ENCODE assay signal across 8 cellular contexts in genomic region chr17:40323731-40324650, GRCh38. TPM values are rescaled to one million over a fixed set of nuclear protein-coding genes. Genes with fewer than 3 reads are reported as not detected.
DNase-seq lines count a peak whose midpoint lies in the region; ATAC-seq, FAIRE-seq and TF ChIP-seq lines count a peak whose summit lies in the region.

No MANE protein-coding gene starts in this region.

- H3K27me3 Mint-ChIP-seq in natural killer cell treated with Interleukin-12 subunit alpha and Interleukin-12 subunit beta and Interleukin-15 and Interleukin-18, amount 100 ng/mL, for 72 hours: no peaks in the 10 kb centered on the region

- H3K4me3 ChIP-seq in GM12864 (ENCODE audit: low read depth, low read length): peak overlapping the region; percentile 82
- peak overlapping the region; percentile 40 for H3K4me3 ChIP-seq in SU-DHL-6 (ENCODE audit: insufficient read depth, low read length, poor library complexity, severe bottlenecking)
- H3K4me3 ChIP-seq in breast epithelium: peak overlapping the region in 1 of 3 donors; percentile 86

- intact Hi-C loops in breast epithelium (cut with DNase I; ENCODE audit: low total_unique reads): no loop called here

- peak overlapping the region; percentile 93 for H3K4me3 Mint-ChIP-seq in natural killer cell treated with Interleukin-12 subunit alpha and Interleukin-12 subunit beta and Interleukin-15 and Interleukin-18, amount 100 ng/mL, for 72 hours

- no peaks in the 10 kb centered on the region for H3K9me2 ChIP-seq in SU-DHL-6 (replicated peaks; ENCODE audit: insufficient read depth, low read length)

- H3K4me1 Mint-ChIP-seq in natural killer cell treated with Interleukin-12 subunit alpha and Interleukin-12 subunit beta and Interleukin-15 and Interleukin-18, amount 100 ng/mL, for 72 hours (ENCODE audit: low read depth in 2 of 2): peaks cover 80 to 94% of the 10 kb centered on the region in 2 donors

- H3K9me3 ChIP-seq in SU-DHL-6 (ENCODE audit: insufficient read depth, low read length): no peaks in the 10 kb centered on the region
- H3K9me3 ChIP-seq in breast epithelium: no peaks in the 10 kb centered on the region

- ATAC-seq in natural killer cell treated with Interleukin-12 subunit alpha and Interleukin-12 subunit beta and Interleukin-15 and Interleukin-18, amount 100 ng/mL, for 72 hours: peak; percentile 28 to 40
- ATAC-seq in GM18517 (IDR thresholded peaks at IDR 0.05; ENCODE audit: unreplicated experiment): no peak

- no peak for FAIRE-seq in HTR-8/SVneo (lab: Jason Lieb, UNC)

- no peak for TF ChIP-seq CTCF in GM12864 (IDR thresholded peaks at IDR 0.05; ENCODE audit: low read depth, low read length, missing control alignments)
- TF ChIP-seq CTCF in SU-DHL-6 (IDR thresholded peaks at IDR 0.05; ENCODE audit: insufficient read depth, low read length, poor library complexity, severe bottlenecking): no peak
- no peak for TF ChIP-seq CTCF in breast epithelium (IDR thresholded peaks at IDR 0.05)

- H3K36me3 Mint-ChIP-seq in natural killer cell treated with Interleukin-12 subunit alpha and Interleukin-12 subunit beta and Interleukin-15 and Interleukin-18, amount 100 ng/mL, for 72 hours: no peaks in the 10 kb centered on the region

- no peaks in the 10 kb centered on the region for H3K9me3 Mint-ChIP-seq in natural killer cell treated with Interleukin-12 subunit alpha and Interleukin-12 subunit beta and Interleukin-15 and Interleukin-18, amount 100 ng/mL, for 72 hours

- H3K4me2 ChIP-seq in SU-DHL-6 (ENCODE audit: low read depth, low read length, poor library complexity, severe bottlenecking): peak overlapping the region; percentile 81

- H2AFZ ChIP-seq in SU-DHL-6 (ENCODE audit: low read depth, low read length, severe bottlenecking): no peak overlapping the region

- H3F3A ChIP-seq in SU-DHL-6 (ENCODE audit: insufficient read depth): peaks cover 29% of the 10 kb centered on the region

- peaks cover 56 to 78% of the 10 kb centered on the region in 2 donors for H3K4me1 ChIP-seq in breast epithelium

- DNase-seq in GM12864 (ENCODE audit: low read depth) (no peak), breast epithelium (ENCODE audit: low spot score in 2 of 2) (peak in 1 of 2 donors; percentile 44), DMS53 treated with DMSO at 0.1 percent for 48 hours (lab: John Stamatoyannopoulos, UW; ENCODE audit: unreplicated experiment) (no peak), HTR-8/SVneo (ENCODE audit: insufficient read length, low spot score) (no peak), NCI-H187 treated with DMSO at 0.1 percent for 48 hours (lab: John Stamatoyannopoulos, UW) (no peak)
- DNase-seq in natural killer cell treated with Interleukin-12 subunit alpha and Interleukin-12 subunit beta and Interleukin-15 and Interleukin-18, amount 100 ng/mL, for 72 hours (ENCODE audit: low spot score): peak; percentile 82

- H3K27ac ChIP-seq in SU-DHL-6 (ENCODE audit: low read depth, low read length) (peak overlapping the region; percentile 87), breast epithelium (peak overlapping the region; percentile 94 to 97)

- peaks cover 58% of the 10 kb centered on the region for H3K79me2 ChIP-seq in SU-DHL-6 (ENCODE audit: insufficient read depth, low read length)

- H3K27me3 ChIP-seq in SU-DHL-6 (ENCODE audit: low read length) (no peaks in the 10 kb centered on the region), breast epithelium (no peaks in the 10 kb centered on the region)

- peak overlapping the region; percentile 98 to 99 for H3K27ac Mint-ChIP-seq in natural killer cell treated with Interleukin-12 subunit alpha and Interleukin-12 subunit beta and Interleukin-15 and Interleukin-18, amount 100 ng/mL, for 72 hours

- no peak for TF ChIP-seq POLR2A in breast epithelium (IDR thresholded peaks at IDR 0.05)

- H3K9ac ChIP-seq in SU-DHL-6 (ENCODE audit: low read length): peak overlapping the region; percentile 52

- H4K20me1 ChIP-seq in SU-DHL-6 (ENCODE audit: low read depth, low read length): no peaks in the 10 kb centered on the region

- H3K36me3 ChIP-seq in SU-DHL-6 (ENCODE audit: low read length) (no peaks in the 10 kb centered on the region), breast epithelium (no peaks in the 10 kb centered on the region)

RNA-seq across cellular contexts. Expression of gene RARA, which starts 15.0 kb away (rescaled TPM):
- 10 to 100 TPM; 14.2 to 31.2 (median 25.2) TPM for total RNA-seq in breast epithelium
- 10 to 100 TPM; 26.4 to 37.8 TPM for total RNA-seq in natural killer cell treated with Interleukin-12 subunit alpha and Interleukin-12 subunit beta and Interleukin-15 and Interleukin-18, amount 100 ng/mL, for 72 hours

RNA-seq across cellular contexts. Expression of gene CDC6, which starts 36.3 kb away (rescaled TPM):
- under 1 TPM; 0.29 to 0.98 (median 0.80) TPM for total RNA-seq in breast epithelium
- 100 to 1,000 TPM in 1 of 2 donors, 10 to 100 TPM in 1; 79.2 to 172 TPM for total RNA-seq in natural killer cell treated with Interleukin-12 subunit alpha and Interleukin-12 subunit beta and Interleukin-15 and Interleukin-18, amount 100 ng/mL, for 72 hours

RNA-seq across cellular contexts. Expression of gene GJD3, which starts 40.5 kb away (rescaled TPM):
- total RNA-seq in breast epithelium: not detected
- total RNA-seq in natural killer cell treated with Interleukin-12 subunit alpha and Interleukin-12 subunit beta and Interleukin-15 and Interleukin-18, amount 100 ng/mL, for 72 hours: not detected

Comparison
In these comparisons a context has a peak if more than half of its experiments do, and no peak if none do; other contexts are left out.
1. RNA of gene CDC6, which starts 36.3 kb away (total RNA-seq): 79.2 to 172 TPM in natural killer cell treated with Interleukin-12 subunit alpha and Interleukin-12 subunit beta and Interleukin-15 and Interleukin-18, amount 100 ng/mL, for 72 hours; 0.29 to 0.98 TPM in breast epithelium; every median in the first group is over 10 times any median in the second.